In genomic region chr4:186840222-186840701, GRCh38 we compare ENCODE assay signal across 14 cellular contexts.
DNase-seq lines count a peak whose midpoint lies in the region; ATAC-seq, FAIRE-seq and TF ChIP-seq lines count a peak whose summit lies in the region.
"Had no signal": no experiment of that assay in that cellular context is flagged by ENCODE, and none has a peak within 500 bp of the region (broad histone marks: within the 10 kb centered on the region; RNA-seq: fewer than 3 reads in every experiment).

No MANE protein-coding gene starts in this region.

- TF ChIP-seq CTCF in K562 (IDR thresholded peaks at IDR 0.05 in 2 of 3, conservative IDR thresholded peaks at IDR 0.05 in 1 of 3; ENCODE audit: insufficient read depth in 2 of 3, low read depth in 1 of 3, low read length in 3 of 3) (no peak), thoracic aorta (IDR thresholded peaks at IDR 0.05) (no peak)

- H3K9me1 ChIP-seq in K562 (ENCODE audit: control insufficient read depth, insufficient read depth, low read length), result no peaks in the 10 kb centered on the region

- H3K4me1 ChIP-seq in K562 (replicated peaks in 1 of 2; ENCODE audit: control insufficient read depth in 2 of 2, insufficient read depth in 2 of 2, low read length in 2 of 2) (peaks cover 10 to 22% of the 10 kb centered on the region in 2 experiments), thoracic aorta (ENCODE audit: control insufficient read depth in 1 of 2, low read depth in 2 of 2) (peaks cover 3 to 24% of the 10 kb centered on the region in 2 donors), HAP-1 (peaks cover 8% of the 10 kb centered on the region), Karpas-422 (ENCODE audit: low read length) (peaks cover 8% of the 10 kb centered on the region)
- H3K4me1 ChIP-seq: prostate gland had no signal

- DNase-seq in HTR-8/SVneo (ENCODE audit: insufficient read length, low spot score) (no peak), K562 (ENCODE audit: extremely low read depth in 1 of 4, low spot score in 3 of 4) (peak; percentile 50 to 81 (median 58)), left kidney (ENCODE audit: low read depth, low spot score) (peak; percentile 18), thoracic aorta (ENCODE audit: low spot score) (no peak), HAP-1 (ENCODE audit: low spot score in 2 of 2) (no peak), Karpas-422 (no peak), NCI-H1694 treated with DMSO at 0.1 percent for 48 hours (lab: John Stamatoyannopoulos, UW) (no peak)
- DNase-seq: activated naive CD4-positive, alpha-beta T cell treated with anti-CD3 and anti-CD28 coated beads, Interleukin-2, amount 10 ng/mL, durations not matched to agents 7 days and 5 days; DMS53; islet precursor cell; NCI-H1092 treated with DMSO at 0.1 percent for 48 hours had no signal

- intact Hi-C loops in K562 (cut with micrococcal nuclease), result loop anchor here (5.0 to 10.0 kb wide), 2 partner anchors 85 to 113 kb away; no protein-coding TSS in a partner anchor

- H3K4me2 ChIP-seq in K562 (ENCODE audit: insufficient read depth, low read length), result peak overlapping the region; percentile 77
- H3K4me2 ChIP-seq in Karpas-422 (ENCODE audit: low read depth, low read length, poor library complexity, severe bottlenecking), result no peak overlapping the region

- peak overlapping the region; percentile 32 for H3K4me3 ChIP-seq in K562
- H3K4me3 ChIP-seq in thoracic aorta, result peak overlapping the region; percentile 74
- H3K4me3 ChIP-seq in HAP-1, result no peak overlapping the region
- no peak overlapping the region for H3K4me3 ChIP-seq in Karpas-422 (ENCODE audit: low read length)
- H3K4me3 ChIP-seq: prostate gland had no signal

- peak overlapping the region; percentile 97 for H2AFZ ChIP-seq in K562 (ENCODE audit: low read depth, low read length)
- H2AFZ ChIP-seq in Karpas-422 (ENCODE audit: low read length), result no peak overlapping the region

- POLR2A ChIA-PET in K562 (lab: Yijun Ruan, JAX), result interaction anchor here (0.7 kb wide), 1 partner anchor 1281 kb away, joined by 3 read pairs; no protein-coding TSS in a partner anchor

- H3K9me3 ChIP-seq in K562 (replicated peaks; ENCODE audit: control insufficient read depth, insufficient read depth, low read depth, low read length), result no peaks in the 10 kb centered on the region
- no peaks in the 10 kb centered on the region for H3K9me3 ChIP-seq in thoracic aorta
- H3K9me3 ChIP-seq in HAP-1, result no peaks in the 10 kb centered on the region
- no peaks in the 10 kb centered on the region for H3K9me3 ChIP-seq in Karpas-422 (ENCODE audit: low read length)
- H3K9me3 ChIP-seq: prostate gland had no signal

- BruUV-seq in K562 (replicated peaks; lab: Mats Ljungman, UMichigan), result no TSS peak

- H4K20me1 ChIP-seq in K562 (replicated peaks; ENCODE audit: control insufficient read depth, insufficient read depth, low read length), result no peaks in the 10 kb centered on the region
- H4K20me1 ChIP-seq in Karpas-422 (ENCODE audit: insufficient read depth, low read depth, low read length), result no peaks in the 10 kb centered on the region

- H3K9me2 ChIP-seq in Karpas-422 (replicated peaks; ENCODE audit: insufficient read depth, low read length), result no peaks in the 10 kb centered on the region

- FAIRE-seq in HTR-8/SVneo (lab: Jason Lieb, UNC) (peak; percentile 88), K562 (lab: Jason Lieb, UNC) (no peak)
- FAIRE-seq: RCC 7860 had no signal

- CTCF ChIA-PET in K562 (lab: Yijun Ruan, JAX; ENCODE audit: low intra/inter-chr PET ratio), result no interaction called here

- H3K79me2 ChIP-seq in K562 (ENCODE audit: control insufficient read depth, insufficient read depth, low read length) (peaks cover 3% of the 10 kb centered on the region; the same call in 1 of the 3 replicates), Karpas-422 (ENCODE audit: low read length) (no peaks in the 10 kb centered on the region)

- in situ Hi-C loops in K562 (cut with MboI) (no loop called here), HAP-1 (cut with MboI; ENCODE audit: low sequenced_read_pairs) (no loop called here)

- ATAC-seq in K562 (peak; percentile 38), thoracic aorta (ENCODE audit: insufficient number of reproducible peaks, low FRiP score, low read depth) (peak; percentile 24), HG03139 (IDR thresholded peaks at IDR 0.05; ENCODE audit: unreplicated experiment) (no peak)

- no peaks in the 10 kb centered on the region for H3K27me3 ChIP-seq in K562 (ENCODE audit: control insufficient read depth in 2 of 2, insufficient read depth in 2 of 2, low read length in 2 of 2)
- no peaks in the 10 kb centered on the region for H3K27me3 ChIP-seq in thoracic aorta (replicated peaks; ENCODE audit: insufficient read depth)
- no peaks in the 10 kb centered on the region for H3K27me3 ChIP-seq in HAP-1 (ENCODE audit: low read depth)
- no peaks in the 10 kb centered on the region for H3K27me3 ChIP-seq in Karpas-422 (ENCODE audit: low read length)

- no peak for TF ChIP-seq EP300 in K562 (IDR thresholded peaks at IDR 0.05; ENCODE audit: low read length)

- H3K27ac ChIP-seq in K562 (ENCODE audit: extremely low read depth, low read depth, low read length), result peak overlapping the region; percentile 92
- H3K27ac ChIP-seq in thoracic aorta, result peak overlapping the region; percentile 77 to 94
- no peak overlapping the region for H3K27ac ChIP-seq in Karpas-422 (ENCODE audit: low read length)
- H3K27ac ChIP-seq: prostate gland had no signal

- WGBS in K562 (ENCODE audit: insufficient coverage, low coverage, missing lambda C conversion rate), result 23% methylated on average over 3 of the region's 7 CpGs

- H3K9ac ChIP-seq in K562 (ENCODE audit: insufficient read depth in 1 of 2, low read depth in 2 of 2, low read length in 2 of 2), result peak overlapping the region; percentile 69 to 75; a peak in 3 of 4 replicates
- no peak overlapping the region for H3K9ac ChIP-seq in Karpas-422 (ENCODE audit: low read length)

- H3K36me3 ChIP-seq in K562 (ENCODE audit: control insufficient read depth, insufficient read depth, low read length) (no peaks in the 10 kb centered on the region; the same call in 2 of the 3 replicates), thoracic aorta (no peaks in the 10 kb centered on the region), HAP-1 (replicated peaks) (no peaks in the 10 kb centered on the region), Karpas-422 (ENCODE audit: insufficient read depth, low read length) (no peaks in the 10 kb centered on the region)
- H3K36me3 ChIP-seq: prostate gland had no signal

- peak; percentile 42; the same call in 1 of the 2 replicates for TF ChIP-seq POLR2A in K562 (conservative IDR thresholded peaks at IDR 0.05)

- TF ChIP-seq RAD21 in K562 (CRISPR knock-in tag; conservative IDR thresholded peaks at IDR 0.05 in 1 of 2, IDR thresholded peaks at IDR 0.05 in 1 of 2), result no peak

TF ChIP-seq in K562, 482 proteins besides CTCF, POLR2A, EP300 and RAD21 (continues in another document):
- peak; percentile 43; the same call in 1 of the 2 replicates for TF ChIP-seq MTA2 (IDR thresholded peaks at IDR 0.05; ENCODE audit: low read depth)
- no peak for TF ChIP-seq TOE1 (IDR thresholded peaks at IDR 0.05; ENCODE audit: borderline replicate concordance)
- TF ChIP-seq TOE1 (CRISPR knock-in tag; IDR thresholded peaks at IDR 0.05; ENCODE audit: borderline replicate concordance, low read depth), result no peak
- TF ChIP-seq HDAC1 (IDR thresholded peaks at IDR 0.05), result peak in 1 of 2 experiments; percentile 34; a peak in 1 of 4 replicates
- TF ChIP-seq PHF8 (IDR thresholded peaks at IDR 0.05; ENCODE audit: borderline replicate concordance, low read length), result peak; percentile 20; the same call in 1 of the 2 replicates
- 0 out of 2 replicates have a peak, but pooled peaks have one; percentile 81 for TF ChIP-seq LARP7 (IDR thresholded peaks at IDR 0.05)

Comparison
In these comparisons a context has a peak if more than half of its experiments do, and no peak if none do; other contexts are left out.
1. DNase-seq: peak in K562 (4 of 4) and left kidney (single experiment); none in HTR-8/SVneo (single experiment), thoracic aorta (single experiment), HAP-1 (0 of 2), Karpas-422 (single experiment) and NCI-H1694 treated with DMSO at 0.1 percent for 48 hours (single experiment).
2. H3K4me3 ChIP-seq: peak in K562 (single experiment) and thoracic aorta (single experiment); none in HAP-1 (single experiment) and Karpas-422 (single experiment).